Comparison of ENCODE assay signal across 8 cellular contexts in the genomic region with DNA sequence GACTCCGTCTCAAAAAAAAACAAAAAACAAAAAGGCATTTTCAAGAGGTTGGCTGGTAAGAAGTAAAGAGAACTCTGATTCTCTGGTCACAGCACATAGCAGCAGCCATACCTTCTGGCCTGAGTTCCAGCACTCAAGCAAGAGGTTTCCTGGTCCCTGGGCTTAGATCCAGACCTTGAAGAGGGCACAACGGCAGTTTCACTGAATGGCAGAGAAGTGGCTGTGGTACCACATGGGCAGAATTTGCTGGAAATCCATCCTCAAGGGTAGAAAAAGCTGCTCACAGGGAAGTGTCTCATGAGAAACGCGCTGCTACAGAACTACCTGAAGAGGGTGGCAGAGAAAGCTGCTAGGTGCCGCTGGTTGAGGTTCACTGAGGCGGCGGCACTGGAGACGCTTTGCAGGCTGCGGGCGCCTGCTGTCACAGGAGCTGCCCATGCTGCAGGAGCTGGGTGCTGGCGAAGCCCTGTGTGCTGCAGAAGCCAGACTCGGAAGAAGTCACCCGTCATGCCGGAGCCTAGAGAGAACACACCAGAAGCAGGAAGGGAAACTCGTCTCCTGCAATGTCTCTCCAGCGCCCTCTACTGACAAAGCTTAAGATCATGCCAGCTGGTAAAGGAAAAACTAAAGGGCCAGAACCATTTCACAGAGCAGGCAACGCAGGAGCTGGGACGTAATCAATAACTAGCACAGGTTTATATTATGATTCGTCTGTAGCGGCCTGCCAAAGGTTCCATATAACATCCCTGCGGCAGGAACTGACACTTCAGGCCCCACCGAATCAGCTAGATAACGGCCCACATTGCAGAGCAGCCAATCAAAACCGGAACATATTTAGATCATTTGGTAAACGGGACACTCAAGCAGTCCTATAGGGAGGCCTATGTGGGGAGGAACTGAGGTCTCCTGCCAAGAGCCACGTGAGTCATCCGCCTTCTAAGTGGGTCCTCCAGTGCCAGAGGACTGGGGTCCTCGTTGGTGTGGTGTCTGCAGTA. TPM values are rescaled to one million over a fixed set of nuclear protein-coding genes. Genes with fewer than 3 reads are reported as not detected.
DNase-seq lines count a peak whose midpoint lies in the region; ATAC-seq and TF ChIP-seq lines count a peak whose summit lies in the region.

No MANE protein-coding gene starts in this region.

- intact Hi-C loops in colonic mucosa (cut with DNase I) (loop anchor here (5.0 kb wide), 1 partner anchor 72 kb away; no protein-coding TSS in a partner anchor), right lobe of liver (cut with DNase I) (no loop called here)

- peak overlapping the region; percentile 82 for H3K27ac ChIP-seq in colonic mucosa
- peak overlapping the region; percentile 52 to 84 (median 84) for H3K27ac ChIP-seq in right lobe of liver

- H3K4me1 ChIP-seq in colonic mucosa = peaks cover 21% of the 10 kb centered on the region
- peaks cover 0 to 32% (median 11%) of the 10 kb centered on the region in 4 donors for H3K4me1 ChIP-seq in right lobe of liver

- TF ChIP-seq POLR2A in right lobe of liver (IDR thresholded peaks at IDR 0.05) = peak; percentile 20

- TF ChIP-seq CTCF in colonic mucosa (IDR thresholded peaks at IDR 0.05) (peak; percentile 93), right lobe of liver (IDR thresholded peaks at IDR 0.05) (peak; percentile 90 to 92 (median 90))

- peak overlapping the region; percentile 78 to 91 for H3K9ac ChIP-seq in colonic mucosa (ENCODE audit: low read depth in 2 of 2, low read length in 2 of 2)

- 6% methylated on average over 26 of the region's 28 CpGs for WGBS in right lobe of liver (ENCODE audit: insufficient coverage, low coverage, low lambda C conversion rate, missing lambda C conversion rate)

- DNase-seq in G401 (ENCODE audit: low spot score) (peak; percentile 95), NCI-H510A treated with DMSO at 0.1 percent for 48 hours (lab: John Stamatoyannopoulos, UW) (peak; percentile 61), colonic mucosa (peak; percentile 85), right lobe of liver (peak; percentile 67 to 82 (median 76))
- DNase-seq in activated CD4-positive, alpha-beta T cell treated with anti-CD3 and anti-CD28 coated beads for 1 hour = peak; percentile 61
- DNase-seq in stimulated activated CD4-positive, alpha-beta T cell treated with anti-CD3 and anti-CD28 coated beads, Interleukin-4, amount 100 ng/mL, for 4 hours = peak; percentile 55 to 74

- H3K9me3 ChIP-seq in colonic mucosa (no peaks in the 10 kb centered on the region), right lobe of liver (no peaks in the 10 kb centered on the region)

- no peaks in the 10 kb centered on the region for H3K27me3 ChIP-seq in colonic mucosa
- H3K27me3 ChIP-seq in right lobe of liver = no peaks in the 10 kb centered on the region

- H3K4me3 ChIP-seq in colonic mucosa (peak overlapping the region; percentile 54), right lobe of liver (peak overlapping the region; percentile 40 to 55 (median 51))

- ATAC-seq in HG02885 (IDR thresholded peaks at IDR 0.05; ENCODE audit: poor library complexity, unreplicated experiment) (peak; percentile 55), right lobe of liver (peak; percentile 80 to 90 (median 84)), HG03280 (IDR thresholded peaks at IDR 0.05; ENCODE audit: unreplicated experiment) (no peak)

- H3K36me3 ChIP-seq in colonic mucosa (no peaks in the 10 kb centered on the region), right lobe of liver (no peaks in the 10 kb centered on the region)

- in situ Hi-C loops in G401 (cut with HindIII; ENCODE audit: low sequenced_read_pairs) = no loop called here

RNA-seq across cellular contexts. Expression of a gene that starts 5.4 kb away (rescaled TPM):
- 0.31 and 0.61 TPM in 2 replicates for total RNA-seq in G401 (2014; rRNA removed; shearing (Covaris generic))
- total RNA-seq in colonic mucosa = 10 to 100 TPM; 12.4 to 20.4 TPM
- total RNA-seq in right lobe of liver = 1 to 10 TPM; 1.3 to 4.4 (median 1.7) TPM

RNA-seq across cellular contexts. Expression of a gene that starts 17.0 kb away (rescaled TPM):
- total RNA-seq in G401 (2014; rRNA removed; shearing (Covaris generic)) = 21.3 and 27.6 TPM in 2 replicates
- 10 to 100 TPM in 1 of 2 donors, 1 to 10 TPM in 1; 9.9 to 10.5 TPM for total RNA-seq in colonic mucosa
- 1 to 10 TPM; 4.0 to 8.4 (median 5.4) TPM for total RNA-seq in right lobe of liver

RNA-seq across cellular contexts. Expression of a gene that starts 30.3 kb away (rescaled TPM):
- 11.2 and 17.3 TPM in 2 replicates for total RNA-seq in G401 (2014; rRNA removed; shearing (Covaris generic))
- total RNA-seq in colonic mucosa = under 1 TPM in 1 of 2 donors, not detected in 1; 0.86 TPM
- not detected for total RNA-seq in right lobe of liver

RNA-seq across cellular contexts. Expression of a gene that starts 58.6 kb away (rescaled TPM):
- not detected in 2 replicates for total RNA-seq in G401 (2014; rRNA removed; shearing (Covaris generic))
- not detected for total RNA-seq in colonic mucosa
- total RNA-seq in right lobe of liver = not detected
